In the genomic region with DNA sequence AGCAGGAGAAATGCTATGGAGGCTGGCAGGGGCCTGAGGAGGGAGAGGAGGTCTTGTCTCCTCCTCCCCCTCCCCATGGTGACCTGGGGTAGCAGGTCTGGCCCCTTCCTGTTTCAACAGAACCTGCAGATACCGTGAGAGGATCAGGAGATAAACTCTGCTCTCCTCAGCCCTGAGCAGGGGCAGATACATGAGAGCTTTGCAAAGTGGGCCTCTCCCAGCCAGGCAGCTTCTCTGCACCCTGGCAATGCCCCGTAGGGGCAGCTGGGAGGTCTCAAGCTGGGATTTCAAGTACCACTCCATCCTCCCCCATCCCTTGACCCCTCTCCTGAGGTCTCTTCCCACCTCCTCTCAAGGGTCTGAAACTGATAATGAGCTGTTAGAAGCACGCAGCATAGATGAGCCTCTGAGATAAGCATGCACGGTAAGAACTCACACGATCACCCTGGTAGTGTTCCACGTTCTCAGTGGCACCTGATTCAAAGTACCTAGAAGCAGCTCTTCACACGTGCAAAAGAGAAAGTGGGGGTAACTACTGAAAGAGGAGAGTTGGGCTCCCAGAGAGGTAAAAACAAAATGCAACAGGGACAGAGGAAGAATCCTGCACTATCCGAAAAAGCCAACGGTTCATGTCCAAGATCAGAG, we compare ENCODE assay signal across 26 cellular contexts. TPM values are rescaled to one million over a fixed set of nuclear protein-coding genes. Genes with fewer than 3 reads are reported as not detected.
"Had no signal": no experiment of that assay in that cellular context is flagged by ENCODE, and none has a peak within 500 bp of the region (broad histone marks: within the 10 kb centered on the region; RNA-seq: fewer than 3 reads in every experiment).

No MANE protein-coding gene starts in this region.

- H3K27ac ChIP-seq: cardiac muscle cell, spleen, thoracic aorta had no signal

- H3K27me3 Mint-ChIP-seq: stimulated activated memory B cell treated with anti-CD40 and anti-IgM and Interleukin-4, amounts not matched to agents 10 μg/mL and 1 μg/mL and 100 μg/mL, for 72 hours had no signal

- H3K9me3 ChIP-seq: spleen, thoracic aorta had no signal

- H3K27ac Mint-ChIP-seq: mesothelial cell of epicardium; stimulated activated memory B cell treated with anti-CD40 and anti-IgM and Interleukin-4, amounts not matched to agents 10 μg/mL and 1 μg/mL and 100 μg/mL, for 72 hours had no signal

- ATAC-seq: activated CD4-positive, CD25-positive, alpha-beta regulatory T cell treated with anti-CD3 and anti-CD28 coated beads, Interleukin-2, amount 50 U/mL, for 24 hours; activated T-cell treated with anti-CD3 and anti-CD28 coated beads, Interleukin-2, amount 50 U/mL, for 4 hours; left lobe of liver; stimulated activated memory B cell treated with anti-CD40 and anti-IgM and Interleukin-4, amounts not matched to agents 10 μg/mL and 1 μg/mL and 100 μg/mL, for 72 hours had no signal

- H3K36me3 Mint-ChIP-seq: mesothelial cell of epicardium; stimulated activated memory B cell treated with anti-CD40 and anti-IgM and Interleukin-4, amounts not matched to agents 10 μg/mL and 1 μg/mL and 100 μg/mL, for 72 hours had no signal

- H3K4me3 ChIP-seq: cardiac muscle cell, lung, spleen, thoracic aorta had no signal

- H3K36me3 ChIP-seq: cardiac muscle cell, spleen, thoracic aorta had no signal

- H3K9me3 Mint-ChIP-seq: activated T-cell treated with anti-CD3 and anti-CD28 coated beads, Interleukin-2, amount 50 U/mL, for 4 hours; mesothelial cell of epicardium; nephron; stimulated activated memory B cell treated with anti-CD40 and anti-IgM and Interleukin-4, amounts not matched to agents 10 μg/mL and 1 μg/mL and 100 μg/mL, for 72 hours had no signal

- DNase-seq: activated CD4-positive, alpha-beta T cell treated with anti-CD3 and anti-CD28 coated beads, Interleukin-2, amount 50 U/mL, for 4 hours; activated CD8-positive, alpha-beta memory T cell treated with anti-CD3 and anti-CD28 coated beads, Interleukin-2, amount 50 U/mL, for 4 hours; activated effector memory CD4-positive, alpha-beta T cell treated with Interleukin-2 at 50 U/mL for 16 hours; activated naive CD4-positive, alpha-beta T cell treated with anti-CD3 and anti-CD28 coated beads, Interleukin-2, amount 50 U/mL, for 16 hours; activated T-cell treated with anti-CD3 and anti-CD28 coated beads, Interleukin-2, amount 50 U/mL, for 4 hours; amniotic stem cell; dermis blood vessel endothelial cell; erythroblast; hypothalamus; nucleus accumbens; retina; spleen; stimulated activated CD4-positive, alpha-beta T cell treated with anti-CD3 and anti-CD28 coated beads, Interleukin-4, amount 100 ng/mL, for 4 hours had no signal

- FAIRE-seq: frontal cortex, keratinocyte had no signal

- H3K4me3 Mint-ChIP-seq: activated T-cell treated with anti-CD3 and anti-CD28 coated beads, Interleukin-2, amount 50 U/mL, for 4 hours; mesothelial cell of epicardium; stimulated activated memory B cell treated with anti-CD40 and anti-IgM and Interleukin-4, amounts not matched to agents 10 μg/mL and 1 μg/mL and 100 μg/mL, for 72 hours had no signal

- H3K27me3 ChIP-seq: spleen had no signal

RNA-seq across cellular contexts. Expression of gene PTGDR2, which starts 18.8 kb away (rescaled TPM):
- total RNA-seq: dermis blood vessel endothelial cell had no signal
- polyA plus RNA-seq: keratinocyte had no signal

RNA-seq across cellular contexts. Expression of gene ZP1, which starts 30.4 kb away (rescaled TPM):
- total RNA-seq: activated T-cell treated with anti-CD3 and anti-CD28 coated beads, Interleukin-2, amount 50 U/mL, for 4 hours; cardiac muscle cell; dermis blood vessel endothelial cell; frontal cortex; left lobe of liver; lung; posterior vena cava; spleen; thoracic aorta; ureter had no signal
- polyA plus RNA-seq: keratinocyte had no signal

RNA-seq across cellular contexts. Expression of gene MS4A10, which starts 51.9 kb away (rescaled TPM):
- total RNA-seq: activated T-cell treated with anti-CD3 and anti-CD28 coated beads, Interleukin-2, amount 50 U/mL, for 4 hours; cardiac muscle cell; chondrocyte; dermis blood vessel endothelial cell; frontal cortex; left lobe of liver; lung; mesothelial cell of epicardium; posterior vena cava; spleen; thoracic aorta; ureter had no signal
- polyA plus RNA-seq: cardiac muscle cell, keratinocyte, lung, spleen had no signal
